In the genomic region with DNA sequence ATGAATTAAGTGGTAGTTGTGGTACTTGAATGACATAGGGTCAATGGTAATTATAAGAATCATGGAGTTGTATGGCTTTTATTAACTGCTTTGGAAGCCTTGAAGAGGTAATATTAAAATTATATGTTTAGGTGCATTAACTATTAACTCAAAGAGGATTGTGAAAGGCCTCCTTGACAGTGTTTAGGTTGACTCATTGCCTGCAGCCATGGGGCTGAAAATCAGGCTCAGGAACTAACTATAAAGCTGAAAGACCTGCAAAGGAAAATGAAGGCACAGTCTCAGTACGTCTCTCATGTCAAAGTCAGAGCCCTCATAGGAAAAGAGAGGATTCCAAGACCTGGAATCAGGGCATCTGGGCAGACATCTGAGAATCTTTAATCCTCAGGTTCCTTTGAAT, we compare ENCODE assay signal across 24 cellular contexts. TPM values are rescaled to one million over a fixed set of nuclear protein-coding genes. Genes with fewer than 3 reads are reported as not detected.
DNase-seq lines count a peak whose midpoint lies in the region; ATAC-seq and TF ChIP-seq lines count a peak whose summit lies in the region.
"Had no signal": no experiment of that assay in that cellular context is flagged by ENCODE, and none has a peak within 500 bp of the region (broad histone marks: within the 10 kb centered on the region; RNA-seq: fewer than 3 reads in every experiment).

No MANE protein-coding gene starts in this region.

- H4K5ac ChIP-seq in IMR-90 (ENCODE audit: low read depth, low read length) (no peak overlapping the region), mesendoderm (ENCODE audit: low read length) (no peak overlapping the region)

- H3K56ac ChIP-seq in IMR-90 (ENCODE audit: extremely low read depth, insufficient read depth, low read length) (no peak overlapping the region), mesendoderm (ENCODE audit: low read length) (no peak overlapping the region)

- H3K4ac ChIP-seq in IMR-90 (ENCODE audit: low read depth, low read length) (no peak overlapping the region), mesendoderm (ENCODE audit: low read depth, low read length) (no peak overlapping the region)

- H3K36me3 ChIP-seq in IMR-90 (ENCODE audit: control insufficient read depth, insufficient read depth, low read length) (no peaks in the 10 kb centered on the region), adipocyte (ENCODE audit: control insufficient read depth, insufficient read depth, low read length, severe bottlenecking) (no peaks in the 10 kb centered on the region), esophagus squamous epithelium (no peaks in the 10 kb centered on the region), mesendoderm (ENCODE audit: control insufficient read depth, insufficient read depth, low read length) (no peaks in the 10 kb centered on the region)
- H3K36me3 ChIP-seq: MG63, SJCRH30 had no signal

- H2AK9ac ChIP-seq in IMR-90 (replicated peaks; ENCODE audit: low read depth, low read length, poor library complexity): no peak overlapping the region

- H3K27me3 ChIP-seq in IMR-90 (ENCODE audit: control insufficient read depth, insufficient read depth, low read length): no peaks in the 10 kb centered on the region; the same call in none of the 2 replicates
- peaks cover 6% of the 10 kb centered on the region for H3K27me3 ChIP-seq in adipocyte (replicated peaks; ENCODE audit: control insufficient read depth, insufficient read depth, low read length)
- H3K27me3 ChIP-seq in esophagus squamous epithelium: no peaks in the 10 kb centered on the region
- H3K27me3 ChIP-seq in mesendoderm (ENCODE audit: insufficient read depth, low read length, poor library complexity): no peaks in the 10 kb centered on the region
- H3K27me3 ChIP-seq: MG63, SJCRH30 had no signal

- no peaks in the 10 kb centered on the region; the same call in none of the 2 replicates for H3K4me1 ChIP-seq in IMR-90 (ENCODE audit: control insufficient read depth, insufficient read depth, low read length)
- peaks cover 20% of the 10 kb centered on the region for H3K4me1 ChIP-seq in adipocyte (ENCODE audit: control insufficient read depth, insufficient read depth, low read length)
- H3K4me1 ChIP-seq in esophagus squamous epithelium: peaks cover 3 to 30% (median 18%) of the 10 kb centered on the region in 3 donors
- H3K4me1 ChIP-seq in mesendoderm (ENCODE audit: control insufficient read depth, low read depth, low read length): no peaks in the 10 kb centered on the region

- H3K9ac ChIP-seq in IMR-90 (ENCODE audit: low read depth, low read length) (no peak overlapping the region), adipocyte (ENCODE audit: low read length) (no peak overlapping the region), mesendoderm (ENCODE audit: low read length) (no peak overlapping the region)

- H4K20me1 ChIP-seq in IMR-90 (ENCODE audit: insufficient read depth, low read length): no peaks in the 10 kb centered on the region

- TF ChIP-seq POLR2A in IMR-90 (IDR thresholded peaks at IDR 0.05; ENCODE audit: low read depth, low read length): no peak
- no peak for TF ChIP-seq POLR2A in esophagus squamous epithelium (IDR thresholded peaks at IDR 0.05)

- no peak overlapping the region for H3K23ac ChIP-seq in IMR-90 (ENCODE audit: low read depth, low read length)
- no peak overlapping the region for H3K23ac ChIP-seq in mesendoderm (ENCODE audit: low read length)

- no peak for TF ChIP-seq RAD21 in IMR-90 (IDR thresholded peaks at IDR 0.05; ENCODE audit: low read length)

- POLR2A ChIA-PET in IMR-90 (lab: Charles Lee; ENCODE audit: unreplicated experiment): no interaction called here

- H3K79me2 ChIP-seq in mesendoderm (ENCODE audit: control insufficient read depth, insufficient read depth, low read length): no peaks in the 10 kb centered on the region

- no peak for DNase-seq in IMR-90
- peak; percentile 16 for DNase-seq in adipocyte (ENCODE audit: low read depth)
- no peak for DNase-seq in esophagus squamous epithelium (lab: John Stamatoyannopoulos, UW)
- DNase-seq in renal cortical epithelial cell (ENCODE audit: low read depth): peak; percentile 66
- DNase-seq in GF-D8 (lab: John Stamatoyannopoulos, UW): no peak
- no peak for DNase-seq in mesendoderm
- DNase-seq: C1 segment of cervical spinal cord; CD4-positive, alpha-beta memory T cell; COR-L47; DMS53; HCEC 1CT; KG1; MG63; NCI-H1105 treated with DMSO at 0.1 percent for 48 hours; NCI-H1694 treated with DMSO at 0.1 percent for 48 hours; NCI-H2081; NCI-H345; NCI-H524; NCI-H748 treated with DMSO at 0.1 percent for 48 hours; SJCRH30 had no signal

- WGBS in IMR-90 (ENCODE audit: extremely low coverage in 2 of 2, insufficient read length in 1 of 2), 2 experiments: 50% methylated on average over 1 of the region's 1 CpG; no CpG with 5 or more reads in 1 of the 2 experiments
- WGBS in esophagus squamous epithelium, 2 donors: 21 to 39% methylated on average over 1 of the region's 1 CpG
- WGBS in mesendoderm (ENCODE audit: extremely low coverage, insufficient coverage, low lambda C conversion rate): no CpG with 5 or more reads among the region's 1 CpG

- no peak overlapping the region for H4K8ac ChIP-seq in IMR-90 (ENCODE audit: low read depth in 2 of 2, low read length in 2 of 2)
- no peak overlapping the region for H4K8ac ChIP-seq in mesendoderm (ENCODE audit: low read depth, low read length)

- no peaks in the 10 kb centered on the region for H3K9me3 ChIP-seq in IMR-90 (ENCODE audit: control insufficient read depth, insufficient read depth, low read length)
- no peaks in the 10 kb centered on the region for H3K9me3 ChIP-seq in adipocyte (ENCODE audit: control insufficient read depth, low read length)
- no peaks in the 10 kb centered on the region for H3K9me3 ChIP-seq in esophagus squamous epithelium
- H3K9me3 ChIP-seq: MG63, SJCRH30 had no signal

- H3K18ac ChIP-seq in IMR-90 (ENCODE audit: low read depth, low read length): no peak overlapping the region
- no peak overlapping the region for H3K18ac ChIP-seq in mesendoderm (ENCODE audit: low read length)

- H2BK120ac ChIP-seq in IMR-90 (ENCODE audit: low read depth, low read length) (no peak overlapping the region), mesendoderm (ENCODE audit: low read depth, low read length) (no peak overlapping the region)

- intact Hi-C loops in IMR-90 (cut with micrococcal nuclease) (no loop called here), esophagus squamous epithelium (cut with DNase I) (no loop called here)

- H3K9me1 ChIP-seq in IMR-90 (ENCODE audit: insufficient read depth, low read length): peaks cover 3% of the 10 kb centered on the region; the same call in 1 of the 2 replicates

- no peaks in the 10 kb centered on the region for H3K79me1 ChIP-seq in IMR-90 (ENCODE audit: low read depth in 1 of 2, low read length in 2 of 2)
- no peaks in the 10 kb centered on the region for H3K79me1 ChIP-seq in mesendoderm (ENCODE audit: low read length)

- CTCF ChIA-PET in IMR-90 (lab: Yijun Ruan, JAX): no interaction called here

- H3K4me3 ChIP-seq in IMR-90 (ENCODE audit: insufficient read depth, low read depth, low read length) (no peak overlapping the region), adipocyte (ENCODE audit: low read length) (no peak overlapping the region), esophagus squamous epithelium (no peak overlapping the region), mesendoderm (ENCODE audit: low read length) (no peak overlapping the region)
- H3K4me3 ChIP-seq: GM12878, MG63, SJCRH30 had no signal

- H2BK15ac ChIP-seq in IMR-90 (ENCODE audit: low read depth, low read length) (no peak overlapping the region), mesendoderm (replicated peaks; ENCODE audit: low read depth) (no peak overlapping the region)

- BruUV-seq in IMR-90 (replicated peaks; lab: Mats Ljungman, UMichigan): no TSS peak

- H3K14ac ChIP-seq in IMR-90 (replicated peaks; ENCODE audit: low read depth, low read length): no peak overlapping the region

- H3K4me2 ChIP-seq in IMR-90 (ENCODE audit: low read depth, low read length): no peak overlapping the region
- H3K4me2 ChIP-seq in mesendoderm (ENCODE audit: low read length): no peak overlapping the region

- TF ChIP-seq CTCF in IMR-90 (conservative IDR thresholded peaks at IDR 0.05; ENCODE audit: low read depth, low read length) (no peak), esophagus squamous epithelium (IDR thresholded peaks at IDR 0.05) (no peak)

- in situ Hi-C loops in IMR-90 (cut with MboI; ENCODE audit: low sequenced_read_pairs): no loop called here

- dilution Hi-C loops in IMR-90 (cut with HindIII; ENCODE audit: low sequenced_read_pairs, unreplicated experiment): no loop called here

- no peak overlapping the region for H2BK5ac ChIP-seq in IMR-90 (ENCODE audit: low read depth, low read length, poor library complexity, severe bottlenecking)
- H2BK5ac ChIP-seq in mesendoderm (ENCODE audit: low read length): no peak overlapping the region

- H2AK5ac ChIP-seq in IMR-90 (ENCODE audit: low read depth, low read length) (no peak overlapping the region), mesendoderm (ENCODE audit: low read length) (no peak overlapping the region)

- no peak overlapping the region for H2BK20ac ChIP-seq in IMR-90 (ENCODE audit: low read depth, low read length)

- ATAC-seq in IMR-90 (ENCODE audit: low read depth): peak; percentile 35
- no peak for ATAC-seq in GM18861 (IDR thresholded peaks at IDR 0.05; ENCODE audit: unreplicated experiment)
- ATAC-seq: GM12878, Right ventricle myocardium inferior, SK-N-SH treated with all-trans-retinoic acid at 6 μM for 48 hours had no signal

- H4K91ac ChIP-seq in IMR-90 (ENCODE audit: insufficient read depth, low read depth, low read length): no peak overlapping the region

- no peak overlapping the region for H2AFZ ChIP-seq in IMR-90 (replicated peaks; ENCODE audit: low read length, poor library complexity)

- H3K27ac ChIP-seq in IMR-90 (ENCODE audit: insufficient read depth, low read length) (no peak overlapping the region), esophagus squamous epithelium (peak overlapping the region in 3 of 4 donors; percentile 43 to 59 (median 58)), mesendoderm (ENCODE audit: low read depth, low read length) (no peak overlapping the region)
- H3K27ac ChIP-seq: SJCRH30 had no signal

RNA-seq across cellular contexts. Expression of a gene that starts 31.0 kb away (rescaled TPM):
- 0.28 and 0.36 TPM in 2 replicates for total RNA-seq in IMR-90 (2012; rRNA removed)
- polyA plus RNA-seq in IMR-90 (2012; rRNA removed): 0.04 and 0.12 TPM in 2 replicates
- 0.01 and 0.05 TPM in 2 replicates for polyA plus RNA-seq in IMR-90 (2012; cell fraction: cytosol; rRNA removed)
- polyA plus RNA-seq in IMR-90 (2012; cell fraction: nucleus; rRNA removed; ENCODE audit: low replicate concordance): 0.17 and 0.95 TPM in 2 replicates
- total RNA-seq in esophagus squamous epithelium: 10 to 100 TPM in 1 of 4 donors, 1 to 10 TPM in 3; 6.1 to 11.1 (median 7.2) TPM
- total RNA-seq in renal cortical epithelial cell: 0.52 and 0.75 TPM in 2 replicates
- polyA plus RNA-seq in mesendoderm (2013, experiment 1 of 2): 0.66 TPM
- 0.77 TPM for polyA plus RNA-seq in mesendoderm (2013, experiment 2 of 2)
- polyA plus RNA-seq: CD4-positive, alpha-beta memory T cell had no signal

Comparison
In these comparisons a context has a peak if more than half of its experiments do, and no peak if none do; other contexts are left out.
1. DNase-seq: peak in adipocyte (single experiment) and renal cortical epithelial cell (single experiment); none in IMR-90 (single experiment), esophagus squamous epithelium (single experiment), GF-D8 (single experiment) and mesendoderm (single experiment).
2. H3K27ac ChIP-seq: peak in esophagus squamous epithelium (3 of 4); none in IMR-90 (single experiment) and mesendoderm (single experiment).